In the genomic region with DNA sequence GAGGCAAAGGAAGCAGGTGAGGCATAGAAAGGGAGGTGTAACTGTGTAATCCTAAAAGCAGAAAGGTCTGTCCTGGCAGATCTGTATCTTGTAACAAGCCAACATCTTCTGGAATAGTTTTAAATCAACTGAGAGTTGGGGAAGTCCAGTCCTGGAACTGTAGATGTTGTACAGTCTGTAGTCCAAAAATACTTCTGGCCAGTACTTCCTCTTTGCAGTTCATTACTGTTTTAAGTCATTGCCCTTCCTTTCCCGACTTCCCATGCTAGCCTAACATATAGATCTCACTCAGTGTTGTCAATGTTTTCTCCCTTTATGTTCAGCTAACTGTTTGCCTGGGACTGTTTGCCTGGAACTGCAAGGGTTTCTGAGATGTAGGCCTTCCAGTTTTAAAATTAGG, we compare ENCODE assay signal across 33 cellular contexts.
"Had no signal": no experiment of that assay in that cellular context is flagged by ENCODE, and none has a peak within 500 bp of the region (broad histone marks: within the 10 kb centered on the region; RNA-seq: fewer than 3 reads in every experiment).

No MANE protein-coding gene starts in this region.

- H3K27ac Mint-ChIP-seq: activated CD4-positive, alpha-beta memory T cell treated with anti-CD3 and anti-CD28 coated beads, Interleukin-2, amount 10 ng/mL, durations not matched to agents 7 days and 5 days; activated CD4-positive, alpha-beta T cell treated with anti-CD3 and anti-CD28 coated beads, Interleukin-2, amount 10 ng/mL, durations not matched to agents 7 days and 5 days; activated T-cell treated with anti-CD3 and anti-CD28 coated beads, Interleukin-2, amount 50 U/mL, for 24 hours; activated T-helper 17 cell treated with anti-CD3 and anti-CD28 coated beads, Interleukin-2, amount 50 U/mL, for 72 hours; nephron; stimulated activated naive CD8-positive, alpha-beta T cell treated with anti-CD3 and anti-CD28 coated beads, Interleukin-15, Interleukin-2, amounts not matched to agents 100 ng/mL and 50 ng/mL, for 24 hours; T-helper 17 cell; type B pancreatic cell had no signal

- H3K27ac ChIP-seq: breast epithelium, esophagus muscularis mucosa, foreskin keratinocyte, heart right ventricle, lower lobe of right lung, neutrophil, ovary, prostate gland, thoracic aorta, uterus had no signal

- H3K4me1 ChIP-seq: breast epithelium, esophagus muscularis mucosa, foreskin keratinocyte, heart right ventricle, lower lobe of right lung, prostate gland, uterus had no signal

- H3K4me1 Mint-ChIP-seq: activated CD4-positive, alpha-beta memory T cell treated with anti-CD3 and anti-CD28 coated beads, Interleukin-2, amount 10 ng/mL, durations not matched to agents 7 days and 5 days; activated CD4-positive, alpha-beta T cell treated with anti-CD3 and anti-CD28 coated beads, Interleukin-2, amount 10 ng/mL, durations not matched to agents 7 days and 5 days; activated T-helper 17 cell treated with anti-CD3 and anti-CD28 coated beads, Interleukin-2, amount 50 U/mL, for 72 hours; central memory CD8-positive, alpha-beta T cell; nephron; T-helper 17 cell had no signal

- H3K27me3 ChIP-seq: breast epithelium, esophagus muscularis mucosa, foreskin keratinocyte, heart right ventricle, neutrophil, ovary, uterus had no signal

- H3K9me3 Mint-ChIP-seq: activated CD4-positive, alpha-beta T cell treated with anti-CD3 and anti-CD28 coated beads, Interleukin-2, amount 10 ng/mL, durations not matched to agents 7 days and 5 days; activated T-cell treated with anti-CD3 and anti-CD28 coated beads, Interleukin-2, amount 50 U/mL, for 24 hours; activated T-helper 17 cell treated with anti-CD3 and anti-CD28 coated beads, Interleukin-2, amount 50 U/mL, for 72 hours; nephron; type B pancreatic cell had no signal

- H3K9me3 ChIP-seq: breast epithelium, esophagus muscularis mucosa, heart right ventricle, lower lobe of right lung, neutrophil, ovary, prostate gland, thoracic aorta, uterus had no signal

- ATAC-seq: activated T-helper 17 cell treated with anti-CD3 and anti-CD28 coated beads, Interleukin-2, amount 50 U/mL, for 72 hours; foreskin keratinocyte; heart right ventricle; left lobe of liver; lower lobe of right lung; right cardiac atrium; T-helper 17 cell had no signal

- H3K27me3 Mint-ChIP-seq: activated CD4-positive, alpha-beta memory T cell treated with anti-CD3 and anti-CD28 coated beads, Interleukin-2, amount 10 ng/mL, durations not matched to agents 7 days and 5 days; activated CD4-positive, alpha-beta T cell treated with anti-CD3 and anti-CD28 coated beads, Interleukin-2, amount 10 ng/mL, durations not matched to agents 7 days and 5 days; activated T-cell treated with anti-CD3 and anti-CD28 coated beads, Interleukin-2, amount 50 U/mL, for 24 hours; activated T-helper 17 cell treated with anti-CD3 and anti-CD28 coated beads, Interleukin-2, amount 50 U/mL, for 72 hours; central memory CD8-positive, alpha-beta T cell; stimulated activated naive CD8-positive, alpha-beta T cell treated with anti-CD3 and anti-CD28 coated beads, Interleukin-15, Interleukin-2, amounts not matched to agents 100 ng/mL and 50 ng/mL, for 24 hours; T-helper 17 cell; type B pancreatic cell had no signal

- H3K36me3 ChIP-seq: breast epithelium, esophagus muscularis mucosa, heart right ventricle, lower lobe of right lung, neutrophil, ovary, prostate gland, thoracic aorta had no signal

- DNase-seq: activated CD4-positive, alpha-beta memory T cell treated with anti-CD3 and anti-CD28 coated beads, Interleukin-2, amount 10 ng/mL, durations not matched to agents 7 days and 5 days; activated CD4-positive, alpha-beta T cell treated with anti-CD3 and anti-CD28 coated beads for 1 hour; activated CD4-positive, alpha-beta T cell treated with anti-CD3 and anti-CD28 coated beads, Interleukin-2, amount 10 ng/mL, durations not matched to agents 7 days and 5 days; activated CD8-positive, alpha-beta memory T cell treated with anti-CD3 and anti-CD28 coated beads, Interleukin-2, amount 50 U/mL, for 48 hours; activated gamma-delta T cell treated with Interleukin-2 at 50 U/mL for 16 hours; activated naive CD4-positive, alpha-beta T cell treated with anti-CD3 and anti-CD28 coated beads, Interleukin-2, amount 50 U/mL, for 16 hours; activated T-cell treated with anti-CD3 and anti-CD28 coated beads, Interleukin-2, amount 50 U/mL, for 24 hours; amniotic stem cell; dermis blood vessel endothelial cell; effector CD4-positive, alpha-beta T cell; foreskin keratinocyte; heart right ventricle; kidney glomerular epithelial cell; lower lobe of right lung; mesendoderm; ovary; right cardiac atrium; stimulated activated CD4-positive, alpha-beta T cell treated with anti-CD3 and anti-CD28 coated beads, Interleukin-15, amount 100 ng/mL, for 24 hours; stimulated activated CD4-positive, alpha-beta T cell treated with anti-CD3 and anti-CD28 coated beads, Interleukin-2, amount 100 ng/mL, for 24 hours; T-helper 17 cell; T1000; uterus had no signal

- H3K4me3 ChIP-seq: breast epithelium, esophagus muscularis mucosa, heart right ventricle, lower lobe of right lung, ovary, prostate gland, thoracic aorta, uterus had no signal

- H3K4me3 Mint-ChIP-seq: activated CD4-positive, alpha-beta memory T cell treated with anti-CD3 and anti-CD28 coated beads, Interleukin-2, amount 10 ng/mL, durations not matched to agents 7 days and 5 days; activated CD4-positive, alpha-beta T cell treated with anti-CD3 and anti-CD28 coated beads, Interleukin-2, amount 10 ng/mL, durations not matched to agents 7 days and 5 days; activated T-cell treated with anti-CD3 and anti-CD28 coated beads, Interleukin-2, amount 50 U/mL, for 24 hours; activated T-helper 17 cell treated with anti-CD3 and anti-CD28 coated beads, Interleukin-2, amount 50 U/mL, for 72 hours; central memory CD8-positive, alpha-beta T cell; nephron; stimulated activated naive CD8-positive, alpha-beta T cell treated with anti-CD3 and anti-CD28 coated beads, Interleukin-15, Interleukin-2, amounts not matched to agents 100 ng/mL and 50 ng/mL, for 24 hours; T-helper 17 cell; type B pancreatic cell had no signal

- H3K36me3 Mint-ChIP-seq: type B pancreatic cell had no signal
